ENCODE assay signal across 1 cellular context in genomic region chr11:67396258-67396581, GRCh38.
TF ChIP-seq lines count a peak whose summit lies in the region.

No MANE protein-coding gene starts in this region.

TF ChIP-seq in WTC11, 78 proteins besides CTCF, POLR2A, EP300 and RAD21:
- TF ChIP-seq KAT7 (CRISPR knock-in tag; IDR thresholded peaks at IDR 0.05; ENCODE audit: borderline replicate concordance) (no peak), TEAD1 (CRISPR knock-in tag; IDR thresholded peaks at IDR 0.05) (no peak), HMGA2 (CRISPR knock-in tag; IDR thresholded peaks at IDR 0.05) (no peak), PRDM15 (CRISPR knock-in tag; IDR thresholded peaks at IDR 0.05) (no peak), ZNF121 (CRISPR knock-in tag; IDR thresholded peaks at IDR 0.05) (no peak), TP53 (CRISPR knock-in tag; IDR thresholded peaks at IDR 0.05) (no peak), ETV6 (CRISPR knock-in tag; IDR thresholded peaks at IDR 0.05) (no peak), ZBTB21 (CRISPR knock-in tag; IDR thresholded peaks at IDR 0.05; ENCODE audit: borderline replicate concordance) (no peak), E2F4 (CRISPR knock-in tag; IDR thresholded peaks at IDR 0.05; ENCODE audit: borderline replicate concordance, low read depth) (no peak)
